In the genomic region with DNA sequence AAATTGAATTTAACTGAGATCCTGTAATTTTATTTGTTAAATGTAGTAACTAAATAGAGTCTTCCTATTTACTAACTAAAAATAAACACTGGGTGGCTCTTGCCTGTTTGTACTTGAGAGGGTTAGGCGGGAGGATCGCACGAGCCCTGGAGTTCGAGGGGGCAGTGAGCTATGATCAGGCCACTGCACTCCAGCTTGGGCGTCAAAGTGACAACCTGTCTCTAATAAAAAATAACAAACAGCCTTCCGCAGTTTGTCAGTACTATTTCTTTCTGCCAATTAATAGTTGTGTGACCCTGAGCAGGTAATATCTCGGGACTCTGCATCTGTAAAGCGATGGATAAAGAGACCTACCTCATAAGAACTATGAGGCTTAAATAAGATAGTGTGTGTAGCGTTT, we compare ENCODE assay signal across 8 cellular contexts. TPM values are rescaled to one million over a fixed set of nuclear protein-coding genes. Genes with fewer than 3 reads are reported as not detected.
DNase-seq lines count a peak whose midpoint lies in the region; ATAC-seq and TF ChIP-seq lines count a peak whose summit lies in the region.

No MANE protein-coding gene starts in this region.

- ATAC-seq in left lung (peak; percentile 15), GM21381 (IDR thresholded peaks at IDR 0.05; ENCODE audit: unreplicated experiment) (no peak)

- H3K27me3 Mint-ChIP-seq in activated naive CD4-positive, alpha-beta T cell treated with anti-CD3 and anti-CD28 coated beads for 36 hours (ENCODE audit: low read depth): no peaks in the 10 kb centered on the region

- peak overlapping the region; percentile 98 for H3K27ac Mint-ChIP-seq in activated naive CD4-positive, alpha-beta T cell treated with anti-CD3 and anti-CD28 coated beads for 36 hours

- intact Hi-C loops in activated naive CD4-positive, alpha-beta T cell treated with anti-CD3 and anti-CD28 coated beads for 36 hours (cut with micrococcal nuclease): loop anchor here (5.0 to 10.0 kb wide), 2 partner anchors 381 to 873 kb away; partner anchors contain the start of gene TASOR
- intact Hi-C loops in left lung (cut with DNase I): no loop called here

- H3K27ac ChIP-seq in angular gyrus (ENCODE audit: low read depth, low read length): peak overlapping the region; percentile 94
- H3K27ac ChIP-seq in left lung: peak overlapping the region; percentile 85 to 93
- peak overlapping the region; percentile 93 for H3K27ac ChIP-seq in thymus (ENCODE audit: low read depth)

- H3K4me3 Mint-ChIP-seq in activated naive CD4-positive, alpha-beta T cell treated with anti-CD3 and anti-CD28 coated beads for 36 hours: peak overlapping the region; percentile 98

- H3K4me3 ChIP-seq in left lung (peak overlapping the region; percentile 77 to 96), thymus (ENCODE audit: low read length) (peak overlapping the region; percentile 90)

- H3K36me3 Mint-ChIP-seq in activated naive CD4-positive, alpha-beta T cell treated with anti-CD3 and anti-CD28 coated beads for 36 hours (ENCODE audit: low read depth): peaks cover 23% of the 10 kb centered on the region

- H3K36me3 ChIP-seq in left lung (peaks cover 0 to 14% of the 10 kb centered on the region in 2 donors), thymus (ENCODE audit: control insufficient read depth, insufficient read depth) (no peaks in the 10 kb centered on the region)

- WGBS in thymus: 31% methylated on average over 9 of the region's 9 CpGs

- CTCF ChIA-PET in activated naive CD4-positive, alpha-beta T cell treated with anti-CD3 and anti-CD28 coated beads for 36 hours (lab: Charles Lee): interaction anchor here (1.7 kb wide), 1 partner anchor 301 kb away, joined by 6 read pairs; no protein-coding TSS in a partner anchor

- H3K4me1 ChIP-seq in left lung (peaks cover 15 to 35% of the 10 kb centered on the region in 2 donors), thymus (ENCODE audit: control insufficient read depth, insufficient read depth, low read length) (peaks cover 14% of the 10 kb centered on the region)

- H3K4me1 Mint-ChIP-seq in activated naive CD4-positive, alpha-beta T cell treated with anti-CD3 and anti-CD28 coated beads for 36 hours (ENCODE audit: low read depth): peaks cover 27% of the 10 kb centered on the region

- H3K27me3 ChIP-seq in left lung (no peaks in the 10 kb centered on the region), thymus (ENCODE audit: control insufficient read depth, insufficient read depth) (no peaks in the 10 kb centered on the region)

- H3K9me3 ChIP-seq in left lung (no peaks in the 10 kb centered on the region), thymus (ENCODE audit: control insufficient read depth) (no peaks in the 10 kb centered on the region)

- no peak for DNase-seq in activated naive CD4-positive, alpha-beta T cell treated with anti-CD3 and anti-CD28 coated beads for 36 hours
- DNase-seq in activated naive CD4-positive, alpha-beta T cell (lab: John Stamatoyannopoulos, UW): no peak
- DNase-seq in left lung (no peak), OCI-M1 (lab: John Stamatoyannopoulos, UW) (no peak), A172 (ENCODE audit: low spot score) (no peak)

- no peak for TF ChIP-seq CTCF in left lung (IDR thresholded peaks at IDR 0.05)

- H3K9me3 Mint-ChIP-seq in activated naive CD4-positive, alpha-beta T cell treated with anti-CD3 and anti-CD28 coated beads for 36 hours: no peaks in the 10 kb centered on the region

RNA-seq across cellular contexts. Expression of gene PDE12, which starts 0.8 kb away (rescaled TPM):
- total RNA-seq in activated naive CD4-positive, alpha-beta T cell treated with anti-CD3 and anti-CD28 coated beads for 36 hours: 10 to 100 TPM; 15.3 to 15.6 TPM
- 10 to 100 TPM; 23.1 to 24.3 TPM for total RNA-seq in left lung
- 5.7 TPM for polyA plus RNA-seq in thymus
- 12.2 and 14.0 TPM in 2 replicates for total RNA-seq in A172 (2014; rRNA removed; shearing (Covaris generic))

RNA-seq across cellular contexts. Expression of gene DNAH12, which starts 11.2 kb away (rescaled TPM):
- under 1 TPM in 1 of 2 experiments, not detected in 1; 0.05 TPM for total RNA-seq in activated naive CD4-positive, alpha-beta T cell treated with anti-CD3 and anti-CD28 coated beads for 36 hours
- total RNA-seq in left lung: 1 to 10 TPM in 1 of 2 donors, under 1 TPM in 1; 0.61 to 4.9 TPM
- 1.2 TPM for polyA plus RNA-seq in thymus
- total RNA-seq in A172 (2014; rRNA removed; shearing (Covaris generic)): 0.12 TPM in 1 of 2 replicates, not detected in the other

RNA-seq across cellular contexts. Expression of gene ARF4, which starts 41.8 kb away (rescaled TPM):
- total RNA-seq in activated naive CD4-positive, alpha-beta T cell treated with anti-CD3 and anti-CD28 coated beads for 36 hours: 10 to 100 TPM; 49.0 to 50.8 TPM
- total RNA-seq in left lung: 100 to 1,000 TPM; 228 to 231 TPM
- polyA plus RNA-seq in thymus: 152 TPM
- total RNA-seq in A172 (2014; rRNA removed; shearing (Covaris generic)): 197 and 254 TPM in 2 replicates
